ENCODE assay signal across 8 cellular contexts in the genomic region with DNA sequence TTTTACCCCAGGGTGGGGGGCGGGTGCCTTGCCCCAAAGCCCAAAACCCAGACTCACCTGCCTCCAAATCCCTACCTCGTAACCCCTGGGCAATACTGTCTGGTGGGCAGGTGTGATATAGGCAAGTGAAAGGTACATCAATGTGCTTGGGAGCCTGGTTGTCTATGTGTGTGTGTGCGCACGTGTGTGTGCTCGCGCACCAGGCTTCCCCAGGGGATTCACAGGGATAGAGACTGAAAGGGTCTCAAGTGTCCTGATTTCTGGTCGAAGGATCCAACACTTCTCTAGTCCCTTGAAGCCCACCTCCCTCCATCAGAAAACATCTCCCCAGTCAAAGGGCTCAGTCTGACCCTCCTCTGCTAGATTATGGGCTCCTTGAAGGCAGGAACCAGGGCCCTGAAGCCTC. TPM values are rescaled to one million over a fixed set of nuclear protein-coding genes. Genes with fewer than 3 reads are reported as not detected.
DNase-seq lines count a peak whose midpoint lies in the region; ATAC-seq and TF ChIP-seq lines count a peak whose summit lies in the region.

No MANE protein-coding gene starts in this region.

- H3K36me3 ChIP-seq in left lung = no peaks in the 10 kb centered on the region
- H3K36me3 ChIP-seq in transverse colon = no peaks in the 10 kb centered on the region

- no peaks in the 10 kb centered on the region for H3K27me3 Mint-ChIP-seq in activated naive CD8-positive, alpha-beta T cell
- H3K27me3 Mint-ChIP-seq in activated naive CD8-positive, alpha-beta T cell treated with anti-CD3 and anti-CD28 coated beads for 36 hours = no peaks in the 10 kb centered on the region
- H3K27me3 Mint-ChIP-seq in activated B cell treated with CpG ODN at 0.5 μM for 24 hours = no peaks in the 10 kb centered on the region

- WGBS in transverse colon (ENCODE audit: low coverage in 1 of 2), 2 donors = 77% methylated on average over 7 of the region's 7 CpGs; no CpG with 5 or more reads in 1 of the 2 donors

- H3K27ac ChIP-seq in left lung (peak overlapping the region; percentile 72 to 86), transverse colon (peak overlapping the region; percentile 17 to 87 (median 86))

- no peak overlapping the region for H3K4me3 ChIP-seq in left lung
- H3K4me3 ChIP-seq in transverse colon = no peak overlapping the region

- TF ChIP-seq CTCF in activated B cell treated with CpG ODN at 0.5 μM for 24 hours (IDR thresholded peaks at IDR 0.05) = no peak
- TF ChIP-seq CTCF in left lung (IDR thresholded peaks at IDR 0.05) = no peak
- TF ChIP-seq CTCF in transverse colon (IDR thresholded peaks at IDR 0.05) = no peak
- no peak for TF ChIP-seq CTCF in GM10248 (IDR thresholded peaks at IDR 0.05; ENCODE audit: control extremely low read depth, extremely low read depth, low read depth, missing control alignments)

- no peak for ATAC-seq in activated B cell treated with CpG ODN at 0.5 μM for 24 hours (ENCODE audit: low read depth)
- ATAC-seq in left lung = no peak

- H3K27me3 ChIP-seq in left lung (no peaks in the 10 kb centered on the region), transverse colon (no peaks in the 10 kb centered on the region)

- peak overlapping the region; percentile 90 for H3K27ac Mint-ChIP-seq in activated naive CD8-positive, alpha-beta T cell
- no peak overlapping the region for H3K27ac Mint-ChIP-seq in activated naive CD8-positive, alpha-beta T cell treated with anti-CD3 and anti-CD28 coated beads for 36 hours
- peak overlapping the region; percentile 91 for H3K27ac Mint-ChIP-seq in activated B cell treated with CpG ODN at 0.5 μM for 24 hours

- intact Hi-C loops in activated B cell treated with CpG ODN at 0.5 μM for 24 hours (cut with micrococcal nuclease) (loop anchor here (1.0 to 2.0 kb wide), 3 partner anchors 149 to 332 kb away; partner anchors contain the start of genes TAF12, TRNAU1AP and YTHDF2), left lung (cut with DNase I) (loop anchor here in 1 of 2 donors (10.0 kb wide), 1 partner anchor 319 kb away; no protein-coding TSS in a partner anchor), transverse colon (cut with DNase I; ENCODE audit: low total_unique reads) (loop anchor here (10.0 kb wide), 1 partner anchor 239 kb away; the partner anchor contains the start of gene TMEM200B)

- in situ Hi-C loops in transverse colon (cut with MboI; ENCODE audit: low pct_ligation_motif_present in 1 of 4, low pct_unique_long_range_greater_than_20kb in 1 of 4, low sequenced_read_pairs in 3 of 4) = loop anchor here in 3 of 4 donors (10.0 to 25.0 kb wide), 3 partner anchors 149 to 373 kb away; partner anchors contain the start of gene RCC1 (in 1 of the 3)

- H3K9me3 ChIP-seq in left lung = no peaks in the 10 kb centered on the region
- H3K9me3 ChIP-seq in transverse colon = no peaks in the 10 kb centered on the region

- DNase-seq in activated naive CD8-positive, alpha-beta T cell treated with anti-CD3 and anti-CD28 coated beads for 36 hours = no peak
- DNase-seq in activated B cell treated with CpG ODN at 0.5 μM for 24 hours (no peak), left lung (no peak), transverse colon (no peak), NCI-H1694 (lab: John Stamatoyannopoulos, UW) (no peak), GM10248 (ENCODE audit: extremely low spot score) (no peak), NCI-H1694 treated with DMSO at 0.1 percent for 48 hours (lab: John Stamatoyannopoulos, UW) (no peak)

- TF ChIP-seq POLR2A in transverse colon (IDR thresholded peaks at IDR 0.05) = no peak

- POLR2A ChIA-PET in activated B cell treated with CpG ODN at 0.5 μM for 24 hours (lab: Charles Lee) = interaction anchor here (0.6 to 3.4 kb wide), 21 partner anchors 11 to 557 kb away, joined by 3 to 45 read pairs (median 5); partner anchors contain the start of genes EPB41, MED18, RCC1 and RNU11
- POLR2A ChIA-PET in GM10248 (lab: Yijun Ruan, JAX) = interaction anchor here (0.5 to 0.6 kb wide), 2 partner anchors 150 to 638 kb away, joined by 3 read pairs; no protein-coding TSS in a partner anchor

- H3K4me1 ChIP-seq in left lung (peaks cover 26 to 56% of the 10 kb centered on the region in 2 donors), transverse colon (peaks cover 20 to 49% (median 31%) of the 10 kb centered on the region in 4 donors)

- no peaks in the 10 kb centered on the region for H3K36me3 Mint-ChIP-seq in activated naive CD8-positive, alpha-beta T cell
- no peaks in the 10 kb centered on the region for H3K36me3 Mint-ChIP-seq in activated naive CD8-positive, alpha-beta T cell treated with anti-CD3 and anti-CD28 coated beads for 36 hours
- peaks cover 3% of the 10 kb centered on the region for H3K36me3 Mint-ChIP-seq in activated B cell treated with CpG ODN at 0.5 μM for 24 hours (ENCODE audit: low read depth)

- TF ChIP-seq EP300 in transverse colon (IDR thresholded peaks at IDR 0.05; ENCODE audit: low read depth) = no peak

- no peak overlapping the region for H3K4me3 Mint-ChIP-seq in activated naive CD8-positive, alpha-beta T cell
- H3K4me3 Mint-ChIP-seq in activated naive CD8-positive, alpha-beta T cell treated with anti-CD3 and anti-CD28 coated beads for 36 hours = no peak overlapping the region
- H3K4me3 Mint-ChIP-seq in activated B cell treated with CpG ODN at 0.5 μM for 24 hours = no peak overlapping the region

- H3K4me1 Mint-ChIP-seq in activated naive CD8-positive, alpha-beta T cell (ENCODE audit: low read depth) = peaks cover 48% of the 10 kb centered on the region
- peaks cover 46% of the 10 kb centered on the region for H3K4me1 Mint-ChIP-seq in activated naive CD8-positive, alpha-beta T cell treated with anti-CD3 and anti-CD28 coated beads for 36 hours
- H3K4me1 Mint-ChIP-seq in activated B cell treated with CpG ODN at 0.5 μM for 24 hours = peaks cover 56% of the 10 kb centered on the region

- CTCF ChIA-PET in activated B cell treated with CpG ODN at 0.5 μM for 24 hours (lab: Charles Lee) = interaction anchor here (0.9 to 13.2 kb wide), 6 partner anchors 29 to 317 kb away, joined by 3 to 421 read pairs (median 9); partner anchors contain the start of genes EPB41, SRSF4 and YTHDF2
- CTCF ChIA-PET in GM10248 (lab: Yijun Ruan, JAX) = interaction anchor here (0.7 to 6.2 kb wide), 10 partner anchors 8 to 1822 kb away, joined by 3 to 253 read pairs (median 6); partner anchors contain the start of genes EPB41 and TMEM200B

- H3K9me3 Mint-ChIP-seq in activated naive CD8-positive, alpha-beta T cell (ENCODE audit: low read depth) = no peaks in the 10 kb centered on the region
- H3K9me3 Mint-ChIP-seq in activated naive CD8-positive, alpha-beta T cell treated with anti-CD3 and anti-CD28 coated beads for 36 hours = no peaks in the 10 kb centered on the region
- H3K9me3 Mint-ChIP-seq in activated B cell treated with CpG ODN at 0.5 μM for 24 hours = no peaks in the 10 kb centered on the region

RNA-seq across cellular contexts. Expression of gene EPB41, which starts 28.9 kb away (rescaled TPM):
- 10 to 100 TPM; 77.1 to 86.7 TPM for total RNA-seq in activated naive CD8-positive, alpha-beta T cell treated with anti-CD3 and anti-CD28 coated beads for 36 hours
- 73.8 and 74.0 TPM in 2 replicates for total RNA-seq in activated B cell treated with CpG ODN at 0.5 μM for 24 hours
- total RNA-seq in left lung = 10 to 100 TPM; 51.2 to 56.1 TPM
- total RNA-seq in transverse colon = 100 to 1,000 TPM in 1 of 4 donors, 10 to 100 TPM in 3; 71.6 to 117 (median 92.6) TPM
